Comparison of ENCODE assay signal across 16 cellular contexts in genomic region chr17:15784339-15784738, GRCh38. TPM values are rescaled to one million over a fixed set of nuclear protein-coding genes. Genes with fewer than 3 reads are reported as not detected.
DNase-seq lines count a peak whose midpoint lies in the region; ATAC-seq and TF ChIP-seq lines count a peak whose summit lies in the region.
"Not testable (repeated sequence)": the region's sequence is repeated elsewhere in the genome, so short reads cannot be mapped to it uniquely, and the experiment has no call there.
"Had no signal": no experiment of that assay in that cellular context is flagged by ENCODE, and none has a peak within 500 bp of the region (broad histone marks: within the 10 kb centered on the region; RNA-seq: fewer than 3 reads in every experiment).

No MANE protein-coding gene starts in this region.

- peak; percentile 70 for ATAC-seq in left lobe of liver

- H3K9me3 ChIP-seq in adipocyte (ENCODE audit: control insufficient read depth, low read length); osteoblast (ENCODE audit: low read depth, low read length); smooth muscle cell (replicated peaks; ENCODE audit: low read depth): not testable (repeated sequence)

- peak; percentile 3 for DNase-seq in LNCaP clone FGC (ENCODE audit: low read depth)
- DNase-seq in adipocyte (ENCODE audit: low read depth), result peak; percentile 22
- DNase-seq in cerebellum (ENCODE audit: low spot score), result peak; percentile 28
- peak; percentile 54 for DNase-seq in fibroblast of villous mesenchyme (ENCODE audit: low read depth)
- peak; percentile 63 for DNase-seq in left lobe of liver (ENCODE audit: low spot score)
- DNase-seq in osteoblast (ENCODE audit: insufficient read length, low spot score, missing footprints), result peak; percentile 37
- not testable (repeated sequence) for DNase-seq in smooth muscle cell (lab: John Stamatoyannopoulos, UW; ENCODE audit: unreplicated experiment)

- peaks cover 12% of the 10 kb centered on the region for H3K4me1 ChIP-seq in adipocyte (ENCODE audit: control insufficient read depth, insufficient read depth, low read length)
- H3K4me1 ChIP-seq in osteoblast (ENCODE audit: insufficient read depth, low read length); smooth muscle cell (ENCODE audit: low read depth): not testable (repeated sequence)

- not testable (repeated sequence) for H3K79me2 ChIP-seq in osteoblast (ENCODE audit: insufficient read depth, low read length); smooth muscle cell (ENCODE audit: low read depth)

- WGBS in smooth muscle cell (ENCODE audit: low lambda C conversion rate), result 86% methylated on average over 2 of the region's 2 CpGs

- H3K9ac ChIP-seq in adipocyte (ENCODE audit: low read length); smooth muscle cell (ENCODE audit: low read depth): not testable (repeated sequence)

- H3K36me3 ChIP-seq in adipocyte (ENCODE audit: control insufficient read depth, insufficient read depth, low read length, severe bottlenecking); osteoblast (ENCODE audit: insufficient read depth, low read length); smooth muscle cell (ENCODE audit: low read depth): not testable (repeated sequence)

- H2AFZ ChIP-seq in osteoblast (ENCODE audit: low read length); smooth muscle cell (ENCODE audit: low read depth): not testable (repeated sequence)

- not testable (repeated sequence) for H3F3A ChIP-seq in smooth muscle cell (ENCODE audit: low read depth)

- H3K27me3 ChIP-seq in adipocyte (replicated peaks; ENCODE audit: control insufficient read depth, insufficient read depth, low read length); osteoblast (ENCODE audit: insufficient read depth, low read length); smooth muscle cell (ENCODE audit: low read depth): not testable (repeated sequence)

- H3K4me3 ChIP-seq in LNCaP clone FGC (ENCODE audit: low read depth, low read length); adipocyte (ENCODE audit: low read length); fibroblast of villous mesenchyme (ENCODE audit: low read depth, low read length); osteoblast (ENCODE audit: insufficient read depth, low read length); smooth muscle cell: not testable (repeated sequence)

- not testable (repeated sequence) for TF ChIP-seq CTCF in LNCaP clone FGC (IDR thresholded peaks at IDR 0.05; ENCODE audit: control insufficient read depth, extremely low read depth, insufficient read depth); fibroblast of villous mesenchyme (IDR thresholded peaks at IDR 0.05; ENCODE audit: insufficient read depth, low read depth, low read length); osteoblast (IDR thresholded peaks at IDR 0.05; ENCODE audit: extremely low read depth, low read depth, low read length); smooth muscle cell (IDR thresholded peaks at IDR 0.05; ENCODE audit: borderline replicate concordance, insufficient read depth, poor library complexity, severe bottlenecking)

- not testable (repeated sequence) for H3K27ac ChIP-seq in osteoblast (ENCODE audit: low read depth, low read length); smooth muscle cell (ENCODE audit: low read depth)

- not testable (repeated sequence) for H3K4me2 ChIP-seq in osteoblast (ENCODE audit: insufficient read depth, low read length)
- peak overlapping the region; percentile 71 for H3K4me2 ChIP-seq in smooth muscle cell

- H4K20me1 ChIP-seq in osteoblast (ENCODE audit: insufficient read depth, low read length); smooth muscle cell (ENCODE audit: low read depth): not testable (repeated sequence)

RNA-seq across cellular contexts. Expression of gene TBC1D26, which starts 52.3 kb away (rescaled TPM):
- total RNA-seq in cerebellum (0.54 TPM), fibroblast of villous mesenchyme (under 0.01 TPM in 1 of 2 replicates, not detected in the other), left lobe of liver (not detected), osteoblast (under 0.01 TPM in 1 of 2 replicates, not detected in the other), smooth muscle cell (1.2 TPM in 1 of 2 replicates, not detected in the other)
- polyA plus RNA-seq in smooth muscle cell, result 1.3 and 1.8 TPM in 2 replicates
- total RNA-seq: activated CD4-positive, alpha-beta memory T cell treated with anti-CD3 and anti-CD28 coated beads, Interleukin-2, amount 10 ng/mL, durations not matched to agents 7 days and 5 days; Daoy; GM12878; HepG2; left lung; natural killer cell treated with Interleukin-12 subunit alpha and Interleukin-12 subunit beta and Interleukin-15 and Interleukin-18, amount 100 ng/mL, for 72 hours; pulmonary artery endothelial cell; T-helper 2 cell treated with Interferon-gamma antibody and Interleukin-4, amounts not matched to agents 100 ng/mL and 5 ng/mL, for 36 hours had no signal
- polyA plus RNA-seq: CD4-positive, CD25-positive, alpha-beta regulatory T cell had no signal
